Comparison of ENCODE assay signal across 16 cellular contexts in the genomic region with DNA sequence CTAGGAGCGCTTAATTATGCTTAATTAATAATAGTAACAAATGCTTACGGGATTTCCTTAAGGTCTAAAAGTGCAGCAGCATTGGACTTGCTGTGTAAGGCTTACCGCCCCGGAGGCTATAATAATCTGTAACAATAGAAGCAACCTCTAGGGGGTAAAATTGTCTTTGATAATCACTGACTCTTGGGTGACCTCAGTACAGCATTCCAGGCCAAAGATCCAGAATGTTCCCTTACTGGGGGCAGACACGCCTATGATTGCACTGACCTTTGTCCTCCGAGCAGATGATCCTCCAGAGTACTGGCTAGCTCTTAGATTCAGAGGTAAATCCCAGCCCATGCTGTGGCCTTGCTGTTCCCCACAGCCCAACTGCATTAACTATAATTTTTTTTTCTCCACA. TPM values are rescaled to one million over a fixed set of nuclear protein-coding genes. Genes with fewer than 3 reads are reported as not detected.
A peak's percentile ranks its signal among the peaks of the same experiment; 100 is the strongest.
DNase-seq lines count a peak whose midpoint lies in the region; ATAC-seq, FAIRE-seq and TF ChIP-seq lines count a peak whose summit lies in the region.
"Had no signal": no experiment of that assay in that cellular context is flagged by ENCODE, and none has a peak within 500 bp of the region (broad histone marks: within the 10 kb centered on the region; RNA-seq: fewer than 3 reads in every experiment).

No MANE protein-coding gene starts in this region.

- no peak overlapping the region for H3K4me3 ChIP-seq in body of pancreas
- no peak overlapping the region for H3K4me3 ChIP-seq in HepG2 (replicated peaks in 1 of 3; ENCODE audit: insufficient read depth in 1 of 3, low read depth in 2 of 3, low read length in 3 of 3)
- H3K4me3 ChIP-seq in aorta (ENCODE audit: low read length in 2 of 2): no peak overlapping the region
- no peak overlapping the region for H3K4me3 ChIP-seq in H7 (ENCODE audit: insufficient read depth, low read depth, low read length)

- peaks cover 5 to 13% of the 10 kb centered on the region in 2 donors for H3K36me3 ChIP-seq in body of pancreas (replicated peaks in 1 of 2; ENCODE audit: insufficient read depth in 1 of 2, low read depth in 2 of 2)
- H3K36me3 ChIP-seq in HepG2 (replicated peaks in 1 of 2; ENCODE audit: control insufficient read depth in 1 of 2, insufficient read depth in 2 of 2, low read length in 2 of 2): peaks cover 4 to 27% of the 10 kb centered on the region in 2 experiments
- peaks cover 0 to 7% of the 10 kb centered on the region in 2 donors for H3K36me3 ChIP-seq in aorta (ENCODE audit: control insufficient read depth in 1 of 2, insufficient read depth in 2 of 2, low read length in 1 of 2)
- H3K36me3 ChIP-seq in H7 (replicated peaks; ENCODE audit: control insufficient read depth, insufficient read depth, low read length): peaks cover 11% of the 10 kb centered on the region

- WGBS in body of pancreas, 2 donors: 68 to 87% methylated on average over 6 of the region's 6 CpGs
- WGBS in HepG2 (ENCODE audit: low lambda C conversion rate): 93% methylated on average over 5 of the region's 6 CpGs
- WGBS in aorta, 2 donors: 86 to 90% methylated on average over 6 of the region's 6 CpGs

- H3K27ac Mint-ChIP-seq in activated naive CD8-positive, alpha-beta T cell treated with anti-CD3 and anti-CD28 coated beads, Interleukin-2, amount 50 U/mL, for 24 hours: no peak overlapping the region
- H3K27ac Mint-ChIP-seq in activated naive CD8-positive, alpha-beta T cell treated with anti-CD3 and anti-CD28 coated beads for 36 hours: no peak overlapping the region
- H3K27ac Mint-ChIP-seq: natural killer cell; T-helper 2 cell treated with Interferon-gamma antibody and Interleukin-4, amounts not matched to agents 5 μg/mL and 100 μg/mL, for 36 hours had no signal

- POLR2A ChIA-PET in HepG2 (lab: Yijun Ruan, JAX): no interaction called here

- H3K9me3 Mint-ChIP-seq in activated naive CD8-positive, alpha-beta T cell treated with anti-CD3 and anti-CD28 coated beads, Interleukin-2, amount 50 U/mL, for 24 hours: no peaks in the 10 kb centered on the region
- no peaks in the 10 kb centered on the region for H3K9me3 Mint-ChIP-seq in activated naive CD8-positive, alpha-beta T cell treated with anti-CD3 and anti-CD28 coated beads for 36 hours
- H3K9me3 Mint-ChIP-seq: natural killer cell; T-helper 2 cell treated with Interferon-gamma antibody and Interleukin-4, amounts not matched to agents 5 μg/mL and 100 μg/mL, for 36 hours had no signal

- BruUV-seq in HepG2 (replicated peaks; lab: Mats Ljungman, UMichigan): no TSS peak

- peaks cover 7% of the 10 kb centered on the region for H3K4me1 Mint-ChIP-seq in activated naive CD8-positive, alpha-beta T cell treated with anti-CD3 and anti-CD28 coated beads, Interleukin-2, amount 50 U/mL, for 24 hours
- H3K4me1 Mint-ChIP-seq in activated naive CD8-positive, alpha-beta T cell treated with anti-CD3 and anti-CD28 coated beads for 36 hours: peaks cover 1% of the 10 kb centered on the region
- H3K4me1 Mint-ChIP-seq: natural killer cell had no signal

- no peak overlapping the region for H3K4me3 Mint-ChIP-seq in activated naive CD8-positive, alpha-beta T cell treated with anti-CD3 and anti-CD28 coated beads, Interleukin-2, amount 50 U/mL, for 24 hours
- no peak overlapping the region for H3K4me3 Mint-ChIP-seq in activated naive CD8-positive, alpha-beta T cell treated with anti-CD3 and anti-CD28 coated beads for 36 hours
- H3K4me3 Mint-ChIP-seq: natural killer cell; T-helper 2 cell treated with Interferon-gamma antibody and Interleukin-4, amounts not matched to agents 5 μg/mL and 100 μg/mL, for 36 hours had no signal

- no peak for TF ChIP-seq POLR2A in body of pancreas (IDR thresholded peaks at IDR 0.05)
- no peak for TF ChIP-seq POLR2A in HepG2 (IDR thresholded peaks at IDR 0.05; ENCODE audit: insufficient read depth in 1 of 2, low read depth in 2 of 2, low read length in 2 of 2)

- H3K27me3 Mint-ChIP-seq in activated naive CD8-positive, alpha-beta T cell treated with anti-CD3 and anti-CD28 coated beads, Interleukin-2, amount 50 U/mL, for 24 hours: no peaks in the 10 kb centered on the region
- H3K27me3 Mint-ChIP-seq in activated naive CD8-positive, alpha-beta T cell treated with anti-CD3 and anti-CD28 coated beads for 36 hours: no peaks in the 10 kb centered on the region

- TF ChIP-seq EP300 in HepG2 (IDR thresholded peaks at IDR 0.05; ENCODE audit: low read depth in 2 of 2, low read length in 2 of 2): no peak
- TF ChIP-seq EP300 in HepG2 (CRISPR knock-in tag; IDR thresholded peaks at IDR 0.05; ENCODE audit: borderline replicate concordance): no peak

- H3K36me3 Mint-ChIP-seq in activated naive CD8-positive, alpha-beta T cell treated with anti-CD3 and anti-CD28 coated beads, Interleukin-2, amount 50 U/mL, for 24 hours (ENCODE audit: low read depth): peaks cover 39% of the 10 kb centered on the region
- peaks cover 19% of the 10 kb centered on the region for H3K36me3 Mint-ChIP-seq in activated naive CD8-positive, alpha-beta T cell treated with anti-CD3 and anti-CD28 coated beads for 36 hours

- no peak for DNase-seq in activated naive CD8-positive, alpha-beta T cell treated with anti-CD3 and anti-CD28 coated beads, Interleukin-2, amount 50 U/mL, for 24 hours
- no peak for DNase-seq in activated naive CD8-positive, alpha-beta T cell treated with anti-CD3 and anti-CD28 coated beads for 36 hours
- peak in 1 of 4 donors; percentile 5 for DNase-seq in body of pancreas
- DNase-seq in HepG2 (ENCODE audit: low spot score): peak; percentile 14
- no peak for DNase-seq in aorta
- DNase-seq in D721Med (ENCODE audit: insufficient read length, low spot score): no peak
- no peak for DNase-seq in H7
- no peak for DNase-seq in KBM-7
- DNase-seq: activated CD4-positive, alpha-beta T cell treated with anti-CD3 and anti-CD28 coated beads, Interleukin-2, amount 50 U/mL, for 48 hours; activated effector memory CD4-positive, alpha-beta T cell treated with Interleukin-2 at 50 U/mL for 16 hours; DMS79; natural killer cell had no signal

- H3K27ac ChIP-seq in body of pancreas (no peak overlapping the region), HepG2 (ENCODE audit: extremely low read length, insufficient read depth, low read length) (no peak overlapping the region), aorta (ENCODE audit: low read depth in 1 of 2, low read length in 2 of 2) (no peak overlapping the region)

- TF ChIP-seq CTCF in body of pancreas (IDR thresholded peaks at IDR 0.05) (no peak), HepG2 (CRISPR knock-in tag; IDR thresholded peaks at IDR 0.05) (no peak), D721Med (IDR thresholded peaks at IDR 0.05; ENCODE audit: insufficient read depth, missing control alignments) (no peak)

- no peaks in the 10 kb centered on the region; the same call in 1 of the 2 replicates for H4K20me1 ChIP-seq in HepG2 (ENCODE audit: insufficient read depth, low read length)

- H2AFZ ChIP-seq in HepG2 (ENCODE audit: low read length): no peak overlapping the region

- ATAC-seq in activated naive CD8-positive, alpha-beta T cell treated with anti-CD3 and anti-CD28 coated beads, Interleukin-2, amount 50 U/mL, for 24 hours: peak; percentile 38
- ATAC-seq in body of pancreas: peak; percentile 47
- peak; percentile 83 for ATAC-seq in HepG2
- ATAC-seq in aorta (ENCODE audit: low FRiP score): peak; percentile 68
- ATAC-seq: natural killer cell had no signal

- CTCF ChIA-PET in HepG2 (lab: Yijun Ruan, JAX; ENCODE audit: low intra/inter-chr PET ratio, low total read pairs): no interaction called here

- intact Hi-C loops in body of pancreas (cut with DNase I) (no loop called here), HepG2 (cut with micrococcal nuclease; ENCODE audit: unreplicated experiment) (no loop called here), aorta (cut with DNase I) (no loop called here)

- H3K9ac ChIP-seq in HepG2 (ENCODE audit: insufficient read depth, low read depth, low read length): no peak overlapping the region

- in situ Hi-C loops in HepG2 (cut with HindIII; ENCODE audit: extremely low pct_ligation_motif_present, low pct_unique_long_range_greater_than_20kb): no loop called here
- in situ Hi-C loops in KBM-7 (cut with MboI; ENCODE audit: low pct_unique_long_range_greater_than_20kb, low sequenced_read_pairs): no loop called here

- H3K27me3 ChIP-seq in body of pancreas (no peaks in the 10 kb centered on the region), HepG2 (ENCODE audit: control insufficient read depth in 1 of 2, insufficient read depth in 2 of 2, low read length in 2 of 2) (no peaks in the 10 kb centered on the region), aorta (ENCODE audit: control insufficient read depth in 1 of 2, insufficient read depth in 2 of 2, low read length in 1 of 2) (no peaks in the 10 kb centered on the region), H7 (ENCODE audit: control insufficient read depth, insufficient read depth, low read length) (no peaks in the 10 kb centered on the region)

- no peak for FAIRE-seq in HepG2 (lab: Jason Lieb, UNC)
- FAIRE-seq in D721Med (lab: Jason Lieb, UNC): no peak
- FAIRE-seq: islet of Langerhans had no signal

- H3K79me2 ChIP-seq in HepG2 (ENCODE audit: insufficient read depth, low read length): no peaks in the 10 kb centered on the region

- TF ChIP-seq RAD21 in HepG2 (CRISPR knock-in tag; IDR thresholded peaks at IDR 0.05): no peak

- H3K4me1 ChIP-seq in body of pancreas (peaks cover 5% of the 10 kb centered on the region), HepG2 (ENCODE audit: insufficient read depth, low read length) (no peaks in the 10 kb centered on the region), aorta (ENCODE audit: control insufficient read depth in 1 of 2, insufficient read depth in 2 of 2, low read length in 2 of 2) (no peaks in the 10 kb centered on the region)

- no peak overlapping the region for H3K4me2 ChIP-seq in HepG2 (ENCODE audit: low read depth, low read length)

- H3K9me3 ChIP-seq in body of pancreas: no peaks in the 10 kb centered on the region
- no peaks in the 10 kb centered on the region for H3K9me3 ChIP-seq in HepG2 (ENCODE audit: low read length)
- no peaks in the 10 kb centered on the region for H3K9me3 ChIP-seq in aorta (ENCODE audit: control insufficient read depth, low read length)

RNA-seq across cellular contexts. Expression of gene LSM6, which starts 16.5 kb away (rescaled TPM):
- total RNA-seq in activated naive CD8-positive, alpha-beta T cell treated with anti-CD3 and anti-CD28 coated beads for 36 hours: 10 to 100 TPM; 79.4 to 85.4 TPM
- total RNA-seq in body of pancreas: 10 to 100 TPM; 10.4 to 34.3 TPM
- 83.3 and 83.8 TPM in 2 replicates for total RNA-seq in HepG2 (2016; rRNA removed; fragmentation: Illumina TruSeq; extraction: Trizol)
- 39.6 and 54.4 TPM in 2 replicates for total RNA-seq in HepG2 (2016; cell fraction: cytosol; rRNA removed; fragmentation: Illumina TruSeq; extraction: Trizol; ENCODE audit: low read depth)
- 88.2 and 99.3 TPM in 2 replicates for total RNA-seq in HepG2 (2016; cell fraction: insoluble cytoplasmic fraction; rRNA removed; fragmentation: Illumina TruSeq; extraction: Trizol)
- total RNA-seq in HepG2 (2016; cell fraction: membrane; rRNA removed; fragmentation: Illumina TruSeq; extraction: Trizol): 57.7 and 65.1 TPM in 2 replicates
- 47.6 and 57.6 TPM in 2 replicates for total RNA-seq in HepG2 (2016; cell fraction: nucleus; rRNA removed; fragmentation: Illumina TruSeq; extraction: Trizol)
- 9.4 and 14.6 TPM in 2 replicates for polyA plus RNA-seq in HepG2 (2011; rRNA removed)
- polyA plus RNA-seq in HepG2 (2011; cell fraction: cytosol; rRNA removed): 10.7 and 11.2 TPM in 2 replicates
- polyA plus RNA-seq in HepG2 (2011; cell fraction: nucleus; rRNA removed): 9.8 and 10.7 TPM in 2 replicates
- polyA plus RNA-seq in HepG2 (2012): 24.9 and 48.8 TPM in 2 replicates
- 36.5 and 69.0 TPM in 2 replicates for polyA plus RNA-seq in HepG2 (2016; cell fraction: cytosol; fragmentation: Illumina TruSeq; extraction: Trizol; ENCODE audit: low read depth)
- 101 and 128 TPM in 2 replicates for polyA plus RNA-seq in HepG2 (2016; cell fraction: insoluble cytoplasmic fraction; fragmentation: Illumina TruSeq; extraction: Trizol; ENCODE audit: low read depth)
- polyA plus RNA-seq in HepG2 (2016; cell fraction: membrane; fragmentation: Illumina TruSeq; extraction: Trizol; ENCODE audit: low read depth): 54.5 and 71.4 TPM in 2 replicates
- polyA plus RNA-seq in HepG2 (2016; cell fraction: nucleus; fragmentation: Illumina TruSeq; extraction: Trizol; ENCODE audit: insufficient read depth, low read depth): 57.3 and 69.6 TPM in 2 replicates
- 19.2 and 21.6 TPM in 2 replicates for polyA minus RNA-seq in HepG2 (2011; rRNA and poly(A)+ RNA removed; ENCODE audit: low replicate concordance)
- 6.0 and 6.4 TPM in 2 replicates for polyA minus RNA-seq in HepG2 (2011; cell fraction: cytosol; rRNA and poly(A)+ RNA removed)
- polyA minus RNA-seq in HepG2 (2011; cell fraction: nucleus; rRNA and poly(A)+ RNA removed): 60.8 and 80.3 TPM in 2 replicates
- total RNA-seq in aorta: 10 to 100 TPM; 19.9 to 25.8 TPM
- polyA plus RNA-seq in aorta: 10 to 100 TPM; 30.2 to 35.1 TPM
- total RNA-seq in H7 (2014; rRNA removed; shearing (Covaris generic)): 48.7 and 50.1 TPM in 2 replicates

RNA-seq across cellular contexts. Expression of gene REELD1, which starts 22.3 kb away (rescaled TPM):
- under 1 TPM in 1 of 2 experiments, not detected in 1; 0.20 TPM for total RNA-seq in activated naive CD8-positive, alpha-beta T cell treated with anti-CD3 and anti-CD28 coated beads for 36 hours
- under 1 TPM in 1 of 2 donors, not detected in 1; 0.78 TPM for total RNA-seq in body of pancreas
- 0.04 TPM in 1 of 2 replicates, not detected in the other for total RNA-seq in HepG2 (2016; rRNA removed; fragmentation: Illumina TruSeq; extraction: Trizol)
- total RNA-seq in HepG2 (2016; cell fraction: cytosol; rRNA removed; fragmentation: Illumina TruSeq; extraction: Trizol; ENCODE audit: low read depth): not detected in 2 replicates
- not detected in 2 replicates for total RNA-seq in HepG2 (2016; cell fraction: insoluble cytoplasmic fraction; rRNA removed; fragmentation: Illumina TruSeq; extraction: Trizol)
- not detected in 2 replicates for total RNA-seq in HepG2 (2016; cell fraction: membrane; rRNA removed; fragmentation: Illumina TruSeq; extraction: Trizol)
- not detected in 2 replicates for total RNA-seq in HepG2 (2016; cell fraction: nucleus; rRNA removed; fragmentation: Illumina TruSeq; extraction: Trizol)
- polyA plus RNA-seq in HepG2 (2011; rRNA removed): 0.08 and 0.26 TPM in 2 replicates
- polyA plus RNA-seq in HepG2 (2011; cell fraction: cytosol; rRNA removed): 0.03 TPM in 1 of 2 replicates, not detected in the other
- polyA plus RNA-seq in HepG2 (2011; cell fraction: nucleus; rRNA removed): 0.24 TPM in 1 of 2 replicates, not detected in the other
- polyA plus RNA-seq in HepG2 (2012): 0.09 TPM in 1 of 2 replicates, not detected in the other
- not detected in 2 replicates for polyA plus RNA-seq in HepG2 (2016; cell fraction: cytosol; fragmentation: Illumina TruSeq; extraction: Trizol; ENCODE audit: low read depth)
- not detected in 2 replicates for polyA plus RNA-seq in HepG2 (2016; cell fraction: insoluble cytoplasmic fraction; fragmentation: Illumina TruSeq; extraction: Trizol; ENCODE audit: low read depth)
- polyA plus RNA-seq in HepG2 (2016; cell fraction: membrane; fragmentation: Illumina TruSeq; extraction: Trizol; ENCODE audit: low read depth): not detected in 2 replicates
- polyA plus RNA-seq in HepG2 (2016; cell fraction: nucleus; fragmentation: Illumina TruSeq; extraction: Trizol; ENCODE audit: insufficient read depth, low read depth): not detected in 2 replicates
- not detected in 2 replicates for polyA minus RNA-seq in HepG2 (2011; rRNA and poly(A)+ RNA removed; ENCODE audit: low replicate concordance)
- polyA minus RNA-seq in HepG2 (2011; cell fraction: cytosol; rRNA and poly(A)+ RNA removed): not detected in 2 replicates
- polyA minus RNA-seq in HepG2 (2011; cell fraction: nucleus; rRNA and poly(A)+ RNA removed): not detected in 2 replicates
- under 1 TPM; 0.29 to 0.63 TPM for total RNA-seq in aorta
- polyA plus RNA-seq in aorta: under 1 TPM in 1 of 2 donors, not detected in 1; 0.10 TPM
- total RNA-seq in H7 (2014; rRNA removed; shearing (Covaris generic)): 0.14 TPM in 1 of 2 replicates, not detected in the other
- total RNA-seq: skeletal muscle tissue, temporal lobe had no signal
